ENCODE assay signal across 35 cellular contexts in genomic region chr10:110481948-110482347, GRCh38. TPM values are rescaled to one million over a fixed set of nuclear protein-coding genes. Genes with fewer than 3 reads are reported as not detected.
A peak's percentile ranks its signal among the peaks of the same experiment; 100 is the strongest.
DNase-seq lines count a peak whose midpoint lies in the region; ATAC-seq, FAIRE-seq and TF ChIP-seq lines count a peak whose summit lies in the region.
"Had no signal": no experiment of that assay in that cellular context is flagged by ENCODE, and none has a peak within 500 bp of the region (broad histone marks: within the 10 kb centered on the region; RNA-seq: fewer than 3 reads in every experiment).

No MANE protein-coding gene starts in this region.

- TF ChIP-seq POLR2A in A549 (IDR thresholded peaks at IDR 0.05; ENCODE audit: low read length) (no peak), GM12891 (IDR thresholded peaks at IDR 0.05; ENCODE audit: low read depth, low read length) (no peak)

- H4K20me1 ChIP-seq in GM23248 (ENCODE audit: insufficient read depth) = no peaks in the 10 kb centered on the region
- H4K20me1 ChIP-seq in keratinocyte (ENCODE audit: control insufficient read depth, extremely low read depth, insufficient read depth, low read length) = no peaks in the 10 kb centered on the region

- H3K4me3 ChIP-seq in A549 = no peak overlapping the region
- no peak overlapping the region for H3K4me3 ChIP-seq in GM23248
- no peak overlapping the region for H3K4me3 ChIP-seq in RWPE2 (ENCODE audit: severe bottlenecking)
- H3K4me3 ChIP-seq in keratinocyte (ENCODE audit: control insufficient read depth in 2 of 3, extremely low read depth in 1 of 3, insufficient read depth in 2 of 3, low read depth in 1 of 3, low read length in 3 of 3) = no peak overlapping the region
- H3K4me3 ChIP-seq: esophagus squamous epithelium, gastroesophageal sphincter, left ventricle myocardium inferior, prostate gland, SJCRH30, testis, uterus had no signal

- WGBS in A549 (ENCODE audit: missing lambda C conversion rate) = 0% methylated on average over 1 of the region's 1 CpG
- 0 to 4% methylated on average over 1 of the region's 1 CpG for WGBS in GM23248 (ENCODE audit: low coverage in 1 of 2, low lambda C conversion rate in 2 of 2, missing lambda C conversion rate in 2 of 2), 2 experiments

- CTCF ChIA-PET in A549 (lab: Yijun Ruan, JAX) = interaction anchor here (0.8 to 1.6 kb wide), 4 partner anchors 8 to 127 kb away, joined by 3 read pairs; no protein-coding TSS in a partner anchor

- no peak for TF ChIP-seq RAD21 in A549 (conservative IDR thresholded peaks at IDR 0.05 in 1 of 2, IDR thresholded peaks at IDR 0.05 in 1 of 2)

- H3K4me2 ChIP-seq in A549 (peak overlapping the region; percentile 46; the same call in 2 of the 3 replicates), GM23248 (ENCODE audit: unreplicated experiment) (no peak overlapping the region), keratinocyte (ENCODE audit: control insufficient read depth, extremely low read depth, insufficient read depth, low read depth, low read length) (no peak overlapping the region)

- TF ChIP-seq EP300 in A549 (IDR thresholded peaks at IDR 0.05) = no peak

- H3K9me2 ChIP-seq in GM23248 (ENCODE audit: insufficient read depth) = no peaks in the 10 kb centered on the region

- dilution Hi-C loops in keratinocyte (cut with MboI; ENCODE audit: extremely low pct_ligation_motif_present, low sequenced_read_pairs) = no loop called here

- ATAC-seq in A549 = peak; percentile 49 to 75; a peak in 4 of 6 replicates
- ATAC-seq in RWPE2 (ENCODE audit: low read depth) = peak; percentile 79
- ATAC-seq: activated CD8-positive, alpha-beta T cell treated with anti-CD3 and anti-CD28 coated beads for 36 hours; gastroesophageal sphincter had no signal

- no peaks in the 10 kb centered on the region for H3K9me1 ChIP-seq in keratinocyte (ENCODE audit: control insufficient read depth, extremely low read depth, insufficient read depth, low read length)

- H3K4me1 ChIP-seq in A549 (peaks cover 29% of the 10 kb centered on the region), GM23248 (ENCODE audit: insufficient read depth) (peaks cover 9% of the 10 kb centered on the region), RWPE2 (ENCODE audit: insufficient read depth, poor library complexity, severe bottlenecking) (peaks cover 13% of the 10 kb centered on the region), keratinocyte (ENCODE audit: control insufficient read depth, extremely low read depth, insufficient read depth, low read length) (peaks cover 25% of the 10 kb centered on the region)
- H3K4me1 ChIP-seq: BE2C, gastroesophageal sphincter, prostate gland, testis, uterus had no signal

- H2AFZ ChIP-seq in GM23248 = no peak overlapping the region
- H2AFZ ChIP-seq in keratinocyte (ENCODE audit: control insufficient read depth, low read length) = no peak overlapping the region

- TF ChIP-seq CTCF in A549 (IDR thresholded peaks at IDR 0.05) (no peak), RWPE2 (IDR thresholded peaks at IDR 0.05; ENCODE audit: poor library complexity, severe bottlenecking) (no peak), keratinocyte (optimal IDR thresholded peaks at IDR 0.05 in 1 of 3, IDR thresholded peaks at IDR 0.05 in 1 of 3, conservative IDR thresholded peaks at IDR 0.05 in 1 of 3; ENCODE audit: extremely low read depth in 1 of 3, insufficient read depth in 2 of 3, low read length in 3 of 3) (no peak)

- POLR2A ChIA-PET in A549 (lab: Yijun Ruan, JAX) = no interaction called here

- H3K27ac ChIP-seq in A549 = peak overlapping the region; percentile 37 to 69
- no peak overlapping the region for H3K27ac ChIP-seq in GM23248
- no peak overlapping the region for H3K27ac ChIP-seq in RWPE2 (ENCODE audit: poor library complexity, severe bottlenecking)
- no peak overlapping the region for H3K27ac ChIP-seq in keratinocyte (ENCODE audit: control insufficient read depth, insufficient read depth, low read length)
- H3K27ac ChIP-seq: esophagus squamous epithelium, gastroesophageal sphincter, left ventricle myocardium inferior, neutrophil, prostate gland, SJCRH30, testis, uterus had no signal

- H3K36me3 ChIP-seq in GM23248 (ENCODE audit: low read depth) (no peaks in the 10 kb centered on the region), RWPE2 (ENCODE audit: low read depth) (no peaks in the 10 kb centered on the region), keratinocyte (ENCODE audit: control insufficient read depth in 2 of 2, extremely low read depth in 1 of 2, insufficient read depth in 2 of 2, low read length in 2 of 2) (no peaks in the 10 kb centered on the region)
- H3K36me3 ChIP-seq: BE2C, esophagus squamous epithelium, gastroesophageal sphincter, left ventricle myocardium inferior, neutrophil, prostate gland, SJCRH30, uterus had no signal

- no peaks in the 10 kb centered on the region for H3K9me3 ChIP-seq in A549
- no peaks in the 10 kb centered on the region for H3K9me3 ChIP-seq in GM23248 (ENCODE audit: low read depth)
- H3K9me3 ChIP-seq in RWPE2 (ENCODE audit: severe bottlenecking) = no peaks in the 10 kb centered on the region
- H3K9me3 ChIP-seq in keratinocyte (ENCODE audit: control insufficient read depth, low read depth, low read length) = no peaks in the 10 kb centered on the region
- H3K9me3 ChIP-seq: BE2C, esophagus squamous epithelium, gastroesophageal sphincter, left ventricle myocardium inferior, neutrophil, prostate gland, SJCRH30, testis, uterus had no signal

- no peak for FAIRE-seq in A549 (lab: Jason Lieb, UNC)
- FAIRE-seq in keratinocyte (lab: Jason Lieb, UNC) = peak; percentile 20
- no peak for FAIRE-seq in GM12891 (lab: Jason Lieb, UNC)
- FAIRE-seq: astrocyte, TTC549 had no signal

- H3K27me3 ChIP-seq in GM23248 (replicated peaks; ENCODE audit: insufficient read depth) (no peaks in the 10 kb centered on the region), RWPE2 (ENCODE audit: insufficient read depth, poor library complexity, severe bottlenecking) (no peaks in the 10 kb centered on the region), keratinocyte (ENCODE audit: control insufficient read depth, extremely low read depth, insufficient read depth, low read length) (no peaks in the 10 kb centered on the region)
- H3K27me3 ChIP-seq: BE2C, esophagus squamous epithelium, SJCRH30, testis, uterus had no signal

- in situ Hi-C loops in GM23248 (cut with MboI) = no loop called here

- H3K9ac ChIP-seq in GM23248 (no peak overlapping the region), keratinocyte (ENCODE audit: control insufficient read depth, extremely low read depth, insufficient read depth, low read length) (no peak overlapping the region)

- no peaks in the 10 kb centered on the region for H3F3A ChIP-seq in GM23248 (ENCODE audit: insufficient read depth)

- DNase-seq in A549 (ENCODE audit: low read depth in 1 of 2, low spot score in 1 of 2) = peak in 1 of 2 experiments; percentile 57
- DNase-seq in GM23248 = peak; percentile 48
- no peak for DNase-seq in RWPE2 (ENCODE audit: low spot score)
- no peak for DNase-seq in keratinocyte (ENCODE audit: low read depth, low spot score)
- no peak for DNase-seq in effector CD4-positive, alpha-beta T cell
- DNase-seq in NCI-H748 (lab: John Stamatoyannopoulos, UW; ENCODE audit: unreplicated experiment) = no peak
- DNase-seq in GM12891 (ENCODE audit: insufficient read length, low spot score) = no peak
- no peak for DNase-seq in NCI-H2107 (lab: John Stamatoyannopoulos, UW)
- DNase-seq: activated CD4-positive, CD25-positive, alpha-beta regulatory T cell treated with anti-CD3 and anti-CD28 coated beads, Interleukin-2, amount 50 U/mL, for 72 hours; activated CD8-positive, alpha-beta T cell treated with anti-CD3 and anti-CD28 coated beads for 36 hours; activated naive CD8-positive, alpha-beta T cell treated with anti-CD3 and anti-CD28 coated beads for 36 hours; BE2C; caudate nucleus; CD8-positive, alpha-beta memory T cell; cortex of kidney; esophagus squamous epithelium; GDM1; hippocampal formation; Kasumi-1; left ventricle myocardium inferior; mesendoderm; NCI-H1048; NCI-H1694; NCI-H510A treated with DMSO at 0.1 percent for 48 hours; NK-92 treated with Interleukin-12 subunit alpha and Interleukin-12 subunit beta, amount 100 ng/mL, for 24 hours; SJCRH30; stimulated activated CD4-positive, alpha-beta T cell treated with anti-CD3 and anti-CD28 coated beads, Interleukin-15, amount 100 ng/mL, for 24 hours; stimulated activated naive CD4-positive, alpha-beta T cell treated with Interleukin-2 at 50 U/mL for 16 hours; testis; uterus had no signal

- no peaks in the 10 kb centered on the region for H3K79me2 ChIP-seq in GM23248 (ENCODE audit: insufficient read depth)
- no peaks in the 10 kb centered on the region for H3K79me2 ChIP-seq in keratinocyte (ENCODE audit: control insufficient read depth, insufficient read depth, low read length)

TF ChIP-seq in A549, 52 proteins besides CTCF, POLR2A, EP300 and RAD21 (continues in another document):
- TF ChIP-seq CEBPB (IDR thresholded peaks at IDR 0.05) (peak in 1 of 2 experiments; percentile 28; a peak in 1 of 4 replicates), ZNF302 (CRISPR knock-in tag; IDR thresholded peaks at IDR 0.05) (no peak), GATA3 (IDR thresholded peaks at IDR 0.05; ENCODE audit: borderline replicate concordance) (peak; percentile 59; the same call in 1 of the 2 replicates), ESRRA (IDR thresholded peaks at IDR 0.05; ENCODE audit: borderline replicate concordance, low read length) (no peak)

TF ChIP-seq in GM12891, 5 proteins besides CTCF, POLR2A, EP300 and RAD21 (continues in another document):
- TF ChIP-seq SPI1 (IDR thresholded peaks at IDR 0.05; ENCODE audit: low read depth, low read length) = no peak
- no peak for TF ChIP-seq POLR2AphosphoS5 (IDR thresholded peaks at IDR 0.05; ENCODE audit: low read depth, low read length)
- no peak for TF ChIP-seq POU2F2 (IDR thresholded peaks at IDR 0.05; ENCODE audit: low read depth, low read length)
- no peak for TF ChIP-seq TAF1 (IDR thresholded peaks at IDR 0.05; ENCODE audit: low read depth, low read length)

RNA-seq across cellular contexts. Expression of gene DUSP5, which starts 15.8 kb away (rescaled TPM):
- polyA plus RNA-seq in A549 (2011; rRNA removed) (152 and 171 TPM in 2 replicates), A549 (2017; fragmentation: RNase III; extraction: RNeasy Plus Mini Kit Qiagen cat#74134 plus additional on column Dnase treatment) (47.9 to 49.3 TPM (median 48.8 TPM) in 3 replicates), GM23248 (2016; fragmentation: Nextera tagmentation; extraction: Ambion mirVana) (5.8 and 13.3 TPM in 2 replicates), keratinocyte (38.0 to 55.5 TPM (median 49.6 TPM) in 3 replicates)
- polyA plus RNA-seq in A549 (2012; cell fraction: cytosol; rRNA removed) = 92.2 and 125 TPM in 2 replicates
- polyA plus RNA-seq in A549 (2012; cell fraction: nucleus; rRNA removed) = 137 and 140 TPM in 2 replicates
- 652 and 758 TPM in 2 replicates for polyA minus RNA-seq in A549 (2011; rRNA and poly(A)+ RNA removed)
- 17.8 and 18.0 TPM in 2 replicates for total RNA-seq in GM23248 (2014; rRNA removed; shearing (Covaris generic))
- 22.8 TPM for polyA plus RNA-seq in keratinocyte (2011; ENCODE audit: low read depth)
- polyA plus RNA-seq in keratinocyte (2011; cell fraction: cytosol; rRNA removed) = 41.9 and 45.2 TPM in 2 replicates
- polyA plus RNA-seq in keratinocyte (2011; cell fraction: nucleus; rRNA removed) = 50.2 and 50.3 TPM in 2 replicates
- 33.6 and 62.0 TPM in 2 replicates for polyA plus RNA-seq in keratinocyte (2012; ENCODE audit: low replicate concordance)
- polyA minus RNA-seq in keratinocyte = 95.1 to 130 TPM (median 126 TPM) in 3 replicates
- 115 TPM for polyA minus RNA-seq in keratinocyte (2011; cell fraction: cytosol; rRNA and poly(A)+ RNA removed)
- 42.7 and 55.8 TPM in 2 replicates for polyA minus RNA-seq in keratinocyte (2011; cell fraction: nucleus; rRNA and poly(A)+ RNA removed)
- 60.6 TPM for polyA plus RNA-seq in GM12891 (2012; ENCODE audit: low read depth, missing spikeins)

Comparison
In these comparisons a context has a peak if more than half of its experiments do, and no peak if none do; other contexts are left out.
1. H3K27ac ChIP-seq: peak in A549 (2 of 2); none in GM23248 (single experiment), RWPE2 (single experiment) and keratinocyte (single experiment).